In genomic region chr2:7612969-7613368, GRCh38 we compare ENCODE assay signal across 26 cellular contexts.
DNase-seq lines count a peak whose midpoint lies in the region; ATAC-seq, FAIRE-seq and TF ChIP-seq lines count a peak whose summit lies in the region.
"Had no signal": no experiment of that assay in that cellular context is flagged by ENCODE, and none has a peak within 500 bp of the region (broad histone marks: within the 10 kb centered on the region; RNA-seq: fewer than 3 reads in every experiment).

No MANE protein-coding gene starts in this region.

- H3K4me2 ChIP-seq in HepG2 (ENCODE audit: low read depth, low read length) = no peak overlapping the region

- TF ChIP-seq POLR2A in HepG2 (IDR thresholded peaks at IDR 0.05; ENCODE audit: insufficient read depth in 1 of 2, low read depth in 2 of 2, low read length in 2 of 2) (no peak), right lobe of liver (IDR thresholded peaks at IDR 0.05) (no peak), upper lobe of left lung (IDR thresholded peaks at IDR 0.05) (no peak)

- ATAC-seq in HepG2 (no peak), right lobe of liver (no peak), upper lobe of left lung (ENCODE audit: low FRiP score in 2 of 2) (no peak)
- ATAC-seq: natural killer cell had no signal

- H3K27me3 ChIP-seq in HepG2 (ENCODE audit: control insufficient read depth in 1 of 2, insufficient read depth in 2 of 2, low read length in 2 of 2) = no peaks in the 10 kb centered on the region
- no peaks in the 10 kb centered on the region for H3K27me3 ChIP-seq in right lobe of liver
- H3K27me3 ChIP-seq in adipocyte (replicated peaks; ENCODE audit: control insufficient read depth, insufficient read depth, low read length) = no peaks in the 10 kb centered on the region
- H3K27me3 ChIP-seq in upper lobe of left lung = no peaks in the 10 kb centered on the region
- H3K27me3 ChIP-seq: uterus had no signal

- in situ Hi-C loops in HepG2 (cut with HindIII; ENCODE audit: extremely low pct_ligation_motif_present, low pct_unique_long_range_greater_than_20kb) = no loop called here

- FAIRE-seq in HepG2 (lab: Jason Lieb, UNC) = no peak
- no peak for FAIRE-seq in urothelium cell line (lab: Jason Lieb, UNC)
- FAIRE-seq: endometrium, kidney had no signal

- H3K4me1 ChIP-seq in HepG2 (ENCODE audit: insufficient read depth, low read length) (no peaks in the 10 kb centered on the region), right lobe of liver (no peaks in the 10 kb centered on the region), adipocyte (ENCODE audit: control insufficient read depth, insufficient read depth, low read length) (peaks cover 4% of the 10 kb centered on the region), upper lobe of left lung (no peaks in the 10 kb centered on the region)
- H3K4me1 ChIP-seq: parathyroid adenoma, uterus had no signal

- TF ChIP-seq EP300 in HepG2 (IDR thresholded peaks at IDR 0.05; ENCODE audit: low read depth in 2 of 2, low read length in 2 of 2) (no peak), HepG2 (CRISPR knock-in tag; IDR thresholded peaks at IDR 0.05; ENCODE audit: borderline replicate concordance) (no peak), upper lobe of left lung (IDR thresholded peaks at IDR 0.05) (no peak)

- no peak for TF ChIP-seq RAD21 in HepG2 (CRISPR knock-in tag; IDR thresholded peaks at IDR 0.05)

- H3K79me2 ChIP-seq in HepG2 (ENCODE audit: insufficient read depth, low read length) = no peaks in the 10 kb centered on the region
- H3K79me2 ChIP-seq: parathyroid adenoma had no signal

- intact Hi-C loops in HepG2 (cut with micrococcal nuclease; ENCODE audit: unreplicated experiment) = no loop called here
- intact Hi-C loops in right lobe of liver (cut with DNase I) = no loop called here

- whole genome bisulfite sequencing in HepG2 (ENCODE audit: low lambda C conversion rate) = 9% methylated on average over 3 of the region's 3 CpGs
- WGBS in right lobe of liver (ENCODE audit: insufficient coverage, low coverage, low lambda C conversion rate, missing lambda C conversion rate) = 39% methylated on average over 3 of the region's 3 CpGs
- 61 to 73% methylated on average over 3 of the region's 3 CpGs for whole genome bisulfite sequencing in upper lobe of left lung, 2 donors

- H2AFZ ChIP-seq in HepG2 (ENCODE audit: low read length) = no peak overlapping the region
- H2AFZ ChIP-seq: parathyroid adenoma had no signal

- POLR2A ChIA-PET in HepG2 (lab: Yijun Ruan, JAX) = no interaction called here

- no peaks in the 10 kb centered on the region for H3K36me3 ChIP-seq in HepG2 (replicated peaks in 1 of 2; ENCODE audit: control insufficient read depth in 1 of 2, insufficient read depth in 2 of 2, low read length in 2 of 2)
- H3K36me3 ChIP-seq in right lobe of liver = no peaks in the 10 kb centered on the region
- no peaks in the 10 kb centered on the region for H3K36me3 ChIP-seq in adipocyte (ENCODE audit: control insufficient read depth, insufficient read depth, low read length, severe bottlenecking)
- H3K36me3 ChIP-seq in upper lobe of left lung = no peaks in the 10 kb centered on the region
- H3K36me3 ChIP-seq: uterus had no signal

- no peak overlapping the region for H3K4me3 ChIP-seq in HepG2 (replicated peaks in 1 of 3; ENCODE audit: insufficient read depth in 1 of 3, low read depth in 2 of 3, low read length in 3 of 3)
- H3K4me3 ChIP-seq in right lobe of liver = no peak overlapping the region
- no peak overlapping the region for H3K4me3 ChIP-seq in adipocyte (ENCODE audit: low read length)
- no peak overlapping the region for H3K4me3 ChIP-seq in upper lobe of left lung
- H3K4me3 ChIP-seq: uterus had no signal

- H3K9me3 ChIP-seq in HepG2 (ENCODE audit: low read length) = no peaks in the 10 kb centered on the region
- no peaks in the 10 kb centered on the region for H3K9me3 ChIP-seq in right lobe of liver
- H3K9me3 ChIP-seq in adipocyte (ENCODE audit: control insufficient read depth, low read length) = no peaks in the 10 kb centered on the region
- H3K9me3 ChIP-seq in upper lobe of left lung = no peaks in the 10 kb centered on the region
- H3K9me3 ChIP-seq: uterus had no signal

- no peak overlapping the region for H3K9ac ChIP-seq in HepG2 (ENCODE audit: insufficient read depth, low read depth, low read length)
- no peak overlapping the region for H3K9ac ChIP-seq in adipocyte (ENCODE audit: low read length)
- H3K9ac ChIP-seq: parathyroid adenoma had no signal

- BruUV-seq in HepG2 (replicated peaks; lab: Mats Ljungman, UMichigan) = no TSS peak

- DNase-seq in HepG2 (ENCODE audit: low spot score) = peak; percentile 20
- DNase-seq in right lobe of liver = no peak
- peak; percentile 72 for DNase-seq in adipocyte (ENCODE audit: low read depth)
- DNase-seq in fibroblast of the conjunctiva (ENCODE audit: low read depth) = peak; percentile 10
- peak; percentile 43 for DNase-seq in urothelium cell line (ENCODE audit: low spot score)
- DNase-seq in upper lobe of left lung = no peak
- no peak for DNase-seq in NCI-H446 (lab: John Stamatoyannopoulos, UW)
- no peak for DNase-seq in NCI-H1092 (lab: John Stamatoyannopoulos, UW)
- DNase-seq: 8988T; activated CD4-positive, alpha-beta T cell treated with anti-CD3 and anti-CD28 coated beads, Interleukin-2, amount 10 ng/mL, durations not matched to agents 24 days and 14 days; activated CD8-positive, alpha-beta memory T cell treated with anti-CD3 and anti-CD28 coated beads, Interleukin-2, amount 50 U/mL, for 4 hours; activated effector memory CD4-positive, alpha-beta T cell treated with anti-CD3 and anti-CD28 coated beads, Interleukin-2, amount 50 U/mL, for 16 hours; amygdala; foreskin melanocyte; HCEC 1CT; hypothalamus; kidney; MM.1S; natural killer cell; NCI-H1694 treated with DMSO at 0.1 percent for 48 hours; NCI-H2227 treated with DMSO at 0.1 percent for 48 hours; stimulated activated CD4-positive, alpha-beta T cell treated with anti-CD3 and anti-CD28 coated beads, Interleukin-4, amount 100 ng/mL, for 4 hours; SW 1271; uterus had no signal

- TF ChIP-seq CTCF in HepG2 (CRISPR knock-in tag; IDR thresholded peaks at IDR 0.05) = no peak
- no peak for TF ChIP-seq CTCF in right lobe of liver (IDR thresholded peaks at IDR 0.05)
- TF ChIP-seq CTCF in upper lobe of left lung (IDR thresholded peaks at IDR 0.05) = no peak

- CTCF ChIA-PET in HepG2 (lab: Yijun Ruan, JAX; ENCODE audit: low intra/inter-chr PET ratio, low total read pairs) = no interaction called here

- no peaks in the 10 kb centered on the region for H4K20me1 ChIP-seq in HepG2 (ENCODE audit: insufficient read depth, low read length)

- H3K27ac ChIP-seq in HepG2 (ENCODE audit: extremely low read length, insufficient read depth, low read length) (no peak overlapping the region), right lobe of liver (no peak overlapping the region), upper lobe of left lung (no peak overlapping the region)
- H3K27ac ChIP-seq: parathyroid adenoma, uterus had no signal

TF ChIP-seq in HepG2, 621 proteins besides CTCF, POLR2A, EP300 and RAD21:
- TF ChIP-seq, protein P1, sequence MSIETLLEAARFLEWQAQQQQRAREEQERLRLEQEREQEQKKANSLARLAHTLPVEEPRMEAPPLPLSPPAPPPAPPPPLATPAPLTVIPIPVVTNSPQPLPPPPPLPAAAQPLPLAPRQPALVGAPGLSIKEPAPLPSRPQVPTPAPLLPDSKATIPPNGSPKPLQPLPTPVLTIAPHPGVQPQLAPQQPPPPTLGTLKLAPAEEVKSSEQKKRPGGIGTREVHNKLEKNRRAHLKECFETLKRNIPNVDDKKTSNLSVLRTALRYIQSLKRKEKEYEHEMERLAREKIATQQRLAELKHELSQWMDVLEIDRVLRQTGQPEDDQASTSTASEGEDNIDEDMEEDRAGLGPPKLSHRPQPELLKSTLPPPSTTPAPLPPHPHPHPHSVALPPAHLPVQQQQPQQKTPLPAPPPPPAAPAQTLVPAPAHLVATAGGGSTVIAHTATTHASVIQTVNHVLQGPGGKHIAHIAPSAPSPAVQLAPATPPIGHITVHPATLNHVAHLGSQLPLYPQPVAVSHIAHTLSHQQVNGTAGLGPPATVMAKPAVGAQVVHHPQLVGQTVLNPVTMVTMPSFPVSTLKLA (IDR thresholded peaks at IDR 0.05) = peak; percentile 58; the same call in 1 of the 2 replicates
- TF ChIP-seq ZNF562 (CRISPR knock-in tag; IDR thresholded peaks at IDR 0.05; ENCODE audit: borderline replicate concordance) (no peak), ZNF749 (CRISPR knock-in tag; IDR thresholded peaks at IDR 0.05; ENCODE audit: borderline replicate concordance) (no peak), GRHL1 (CRISPR knock-in tag; conservative IDR thresholded peaks at IDR 0.05) (no peak), TCF7 (IDR thresholded peaks at IDR 0.05; ENCODE audit: low read depth) (no peak), ATF4 (CRISPR knock-in tag; IDR thresholded peaks at IDR 0.05) (peak in 1 of 2 experiments; percentile 85; a peak in 2 of 4 replicates), ZFAT (CRISPR knock-in tag; conservative IDR thresholded peaks at IDR 0.05) (no peak), BCL6 (CRISPR knock-in tag; IDR thresholded peaks at IDR 0.05) (no peak), ZNF724P (CRISPR knock-in tag; IDR thresholded peaks at IDR 0.05; ENCODE audit: borderline replicate concordance) (no peak)

Comparison
In these comparisons a context has a peak if more than half of its experiments do, and no peak if none do; other contexts are left out.
1. DNase-seq: peak in HepG2 (single experiment), adipocyte (single experiment), fibroblast of the conjunctiva (single experiment) and urothelium cell line (single experiment); none in right lobe of liver (0 of 3), upper lobe of left lung (0 of 2), NCI-H446 (0 of 2) and NCI-H1092 (single experiment).